Comparison of ENCODE assay signal across 14 cellular contexts in genomic region chr11:76785513-76785912, GRCh38. TPM values are rescaled to one million over a fixed set of nuclear protein-coding genes. Genes with fewer than 3 reads are reported as not detected.
DNase-seq lines count a peak whose midpoint lies in the region; ATAC-seq, FAIRE-seq and TF ChIP-seq lines count a peak whose summit lies in the region.
"Had no signal": no experiment of that assay in that cellular context is flagged by ENCODE, and none has a peak within 500 bp of the region (broad histone marks: within the 10 kb centered on the region; RNA-seq: fewer than 3 reads in every experiment).

No MANE protein-coding gene starts in this region.

- CTCF ChIA-PET in K562 (lab: Yijun Ruan, JAX; ENCODE audit: low intra/inter-chr PET ratio), result no interaction called here

- POLR2A ChIA-PET in K562 (lab: Yijun Ruan, JAX), result interaction anchor here (1.0 to 1.7 kb wide), 3 partner anchors 8 to 63 kb away, joined by 3 to 6 read pairs (median 3); no protein-coding TSS in a partner anchor

- no peak overlapping the region for H2AFZ ChIP-seq in K562 (ENCODE audit: low read depth, low read length)

- DNase-seq in activated naive CD8-positive, alpha-beta T cell treated with anti-CD3 and anti-CD28 coated beads, Interleukin-2, amount 50 U/mL, for 24 hours, result no peak
- no peak for DNase-seq in activated naive CD8-positive, alpha-beta T cell treated with anti-CD3 and anti-CD28 coated beads for 36 hours
- DNase-seq in K562 (ENCODE audit: extremely low read depth in 1 of 4, low spot score in 3 of 4) (no peak), tibial nerve (ENCODE audit: low spot score in 2 of 2) (no peak)
- DNase-seq in natural killer cell treated with Interleukin-12 subunit alpha and Interleukin-12 subunit beta and Interleukin-15 and Interleukin-18, amount 100 ng/mL, for 72 hours (ENCODE audit: low spot score), result no peak
- DNase-seq: activated CD8-positive, alpha-beta memory T cell treated with anti-CD3 and anti-CD28 coated beads, Interleukin-2, amount 50 U/mL, for 48 hours; mucosa of descending colon; MV-4-11; NCI-H774 had no signal

- H3K9me3 ChIP-seq in K562 (replicated peaks; ENCODE audit: control insufficient read depth, insufficient read depth, low read depth, low read length), result no peaks in the 10 kb centered on the region
- no peaks in the 10 kb centered on the region for H3K9me3 ChIP-seq in liver (ENCODE audit: control insufficient read depth in 4 of 4, low read length in 3 of 4)
- H3K9me3 ChIP-seq in tibial nerve, result no peaks in the 10 kb centered on the region
- H3K9me3 ChIP-seq: mucosa of descending colon had no signal

- H3K9me3 Mint-ChIP-seq in activated naive CD8-positive, alpha-beta T cell treated with anti-CD3 and anti-CD28 coated beads, Interleukin-2, amount 50 U/mL, for 24 hours, result no peaks in the 10 kb centered on the region
- H3K9me3 Mint-ChIP-seq in activated naive CD8-positive, alpha-beta T cell treated with anti-CD3 and anti-CD28 coated beads for 36 hours, result no peaks in the 10 kb centered on the region
- no peaks in the 10 kb centered on the region for H3K9me3 Mint-ChIP-seq in natural killer cell treated with Interleukin-12 subunit alpha and Interleukin-12 subunit beta and Interleukin-15 and Interleukin-18, amount 100 ng/mL, for 72 hours

- no peak for TF ChIP-seq EP300 in K562 (IDR thresholded peaks at IDR 0.05; ENCODE audit: low read length)
- no peak for TF ChIP-seq EP300 in tibial nerve (IDR thresholded peaks at IDR 0.05)

- H3K4me3 ChIP-seq in K562 (no peak overlapping the region), liver (ENCODE audit: low read depth in 1 of 3, low read length in 3 of 3) (peak overlapping the region; percentile 60 to 93 (median 86)), tibial nerve (peak overlapping the region; percentile 18 to 85 (median 64))
- H3K4me3 ChIP-seq: mucosa of descending colon had no signal

- peaks cover 7% of the 10 kb centered on the region for H3K9me1 ChIP-seq in K562 (ENCODE audit: control insufficient read depth, insufficient read depth, low read length)

- no peak for FAIRE-seq in K562 (lab: Jason Lieb, UNC)
- FAIRE-seq: frontal cortex had no signal

- H3K27ac ChIP-seq in K562 (ENCODE audit: extremely low read depth, low read depth, low read length) (no peak overlapping the region), liver (ENCODE audit: low read depth in 1 of 2, low read length in 2 of 2) (peak overlapping the region; percentile 2 to 92), tibial nerve (peak overlapping the region; percentile 90 to 96 (median 93))

- H3K4me1 ChIP-seq in K562 (replicated peaks in 1 of 2; ENCODE audit: control insufficient read depth in 2 of 2, insufficient read depth in 2 of 2, low read length in 2 of 2) (peaks cover 56 to 66% of the 10 kb centered on the region in 2 experiments), liver (ENCODE audit: control insufficient read depth in 4 of 4, insufficient read depth in 4 of 4, low read length in 3 of 4) (peaks cover 6 to 71% (median 45%) of the 10 kb centered on the region in 4 donors), tibial nerve (peaks cover 0 to 70% (median 35%) of the 10 kb centered on the region in 4 donors)

- peak overlapping the region; percentile 58 for H3K4me3 Mint-ChIP-seq in activated naive CD8-positive, alpha-beta T cell treated with anti-CD3 and anti-CD28 coated beads, Interleukin-2, amount 50 U/mL, for 24 hours
- H3K4me3 Mint-ChIP-seq in activated naive CD8-positive, alpha-beta T cell treated with anti-CD3 and anti-CD28 coated beads for 36 hours, result no peak overlapping the region
- no peak overlapping the region for H3K4me3 Mint-ChIP-seq in natural killer cell treated with Interleukin-12 subunit alpha and Interleukin-12 subunit beta and Interleukin-15 and Interleukin-18, amount 100 ng/mL, for 72 hours

- in situ Hi-C loops in K562 (cut with MboI), result no loop called here

- H3K27me3 Mint-ChIP-seq in activated naive CD8-positive, alpha-beta T cell treated with anti-CD3 and anti-CD28 coated beads, Interleukin-2, amount 50 U/mL, for 24 hours, result peaks cover 34% of the 10 kb centered on the region
- H3K27me3 Mint-ChIP-seq in activated naive CD8-positive, alpha-beta T cell treated with anti-CD3 and anti-CD28 coated beads for 36 hours, result peaks cover 31% of the 10 kb centered on the region
- peaks cover 30 to 41% of the 10 kb centered on the region in 2 donors for H3K27me3 Mint-ChIP-seq in natural killer cell treated with Interleukin-12 subunit alpha and Interleukin-12 subunit beta and Interleukin-15 and Interleukin-18, amount 100 ng/mL, for 72 hours

- no TSS peak for BruUV-seq in K562 (replicated peaks; lab: Mats Ljungman, UMichigan)

- intact Hi-C loops in K562 (cut with micrococcal nuclease), result no loop called here

- peaks cover 22% of the 10 kb centered on the region for H4K20me1 ChIP-seq in K562 (replicated peaks; ENCODE audit: control insufficient read depth, insufficient read depth, low read length)

- H3K36me3 Mint-ChIP-seq in activated naive CD8-positive, alpha-beta T cell treated with anti-CD3 and anti-CD28 coated beads, Interleukin-2, amount 50 U/mL, for 24 hours (ENCODE audit: low read depth), result no peaks in the 10 kb centered on the region
- no peaks in the 10 kb centered on the region for H3K36me3 Mint-ChIP-seq in activated naive CD8-positive, alpha-beta T cell treated with anti-CD3 and anti-CD28 coated beads for 36 hours
- no peaks in the 10 kb centered on the region for H3K36me3 Mint-ChIP-seq in natural killer cell treated with Interleukin-12 subunit alpha and Interleukin-12 subunit beta and Interleukin-15 and Interleukin-18, amount 100 ng/mL, for 72 hours

- peaks cover 16% of the 10 kb centered on the region for H3K4me1 Mint-ChIP-seq in activated naive CD8-positive, alpha-beta T cell treated with anti-CD3 and anti-CD28 coated beads, Interleukin-2, amount 50 U/mL, for 24 hours
- H3K4me1 Mint-ChIP-seq in activated naive CD8-positive, alpha-beta T cell treated with anti-CD3 and anti-CD28 coated beads for 36 hours, result peaks cover 20% of the 10 kb centered on the region
- H3K4me1 Mint-ChIP-seq in natural killer cell treated with Interleukin-12 subunit alpha and Interleukin-12 subunit beta and Interleukin-15 and Interleukin-18, amount 100 ng/mL, for 72 hours (ENCODE audit: low read depth in 2 of 2), result peaks cover 5 to 6% of the 10 kb centered on the region in 2 donors

- ATAC-seq in activated naive CD8-positive, alpha-beta T cell treated with anti-CD3 and anti-CD28 coated beads, Interleukin-2, amount 50 U/mL, for 24 hours, result no peak
- no peak for ATAC-seq in K562
- ATAC-seq in natural killer cell treated with Interleukin-12 subunit alpha and Interleukin-12 subunit beta and Interleukin-15 and Interleukin-18, amount 100 ng/mL, for 72 hours, result no peak
- ATAC-seq in HG03025 (IDR thresholded peaks at IDR 0.05; ENCODE audit: low FRiP score, unreplicated experiment), result no peak
- ATAC-seq in HG03457 (IDR thresholded peaks at IDR 0.05; ENCODE audit: unreplicated experiment), result no peak
- ATAC-seq: mucosa of descending colon had no signal

- no peak for TF ChIP-seq CTCF in K562 (IDR thresholded peaks at IDR 0.05 in 2 of 3, conservative IDR thresholded peaks at IDR 0.05 in 1 of 3; ENCODE audit: insufficient read depth in 2 of 3, low read depth in 1 of 3, low read length in 3 of 3)
- no peak for TF ChIP-seq CTCF in liver (IDR thresholded peaks at IDR 0.05; ENCODE audit: low read depth, low read length, missing input control)
- TF ChIP-seq CTCF in tibial nerve (IDR thresholded peaks at IDR 0.05), result no peak

- 71% methylated on average over 3 of the region's 6 CpGs for WGBS in K562 (ENCODE audit: insufficient coverage, low coverage, missing lambda C conversion rate)
- WGBS in liver, result 32% methylated on average over 6 of the region's 6 CpGs
- 50 to 59% methylated on average over 6 of the region's 6 CpGs for WGBS in tibial nerve, 2 donors

- peaks cover 72% of the 10 kb centered on the region for H3K79me2 ChIP-seq in K562 (ENCODE audit: control insufficient read depth, insufficient read depth, low read length)

- H3K36me3 ChIP-seq in K562 (ENCODE audit: control insufficient read depth, insufficient read depth, low read length) (peaks cover 22% of the 10 kb centered on the region; the same call in 2 of the 3 replicates), liver (ENCODE audit: control insufficient read depth in 4 of 4, insufficient read depth in 3 of 4, low read depth in 1 of 4, low read length in 3 of 4) (peaks cover 0 to 7% (median 1%) of the 10 kb centered on the region in 4 donors), tibial nerve (no peaks in the 10 kb centered on the region)
- H3K36me3 ChIP-seq: cardiac muscle cell had no signal

- H3K27me3 ChIP-seq in K562 (ENCODE audit: control insufficient read depth in 2 of 2, insufficient read depth in 2 of 2, low read length in 2 of 2) (no peaks in the 10 kb centered on the region), liver (ENCODE audit: control insufficient read depth in 4 of 4, insufficient read depth in 4 of 4, low read length in 3 of 4) (no peaks in the 10 kb centered on the region), tibial nerve (no peaks in the 10 kb centered on the region)
- H3K27me3 ChIP-seq: cardiac muscle cell had no signal

- H3K9ac ChIP-seq in K562 (ENCODE audit: insufficient read depth in 1 of 2, low read depth in 2 of 2, low read length in 2 of 2) (peak overlapping the region in 1 of 2 experiments; percentile 99; a peak in 1 of 4 replicates), liver (ENCODE audit: low read depth in 1 of 2, low read length in 2 of 2) (peak overlapping the region; percentile 47 to 94)

- H3K4me2 ChIP-seq in K562 (ENCODE audit: insufficient read depth, low read length), result peak overlapping the region; percentile 92

- no peak overlapping the region for H3K27ac Mint-ChIP-seq in activated naive CD8-positive, alpha-beta T cell treated with anti-CD3 and anti-CD28 coated beads, Interleukin-2, amount 50 U/mL, for 24 hours
- H3K27ac Mint-ChIP-seq in activated naive CD8-positive, alpha-beta T cell treated with anti-CD3 and anti-CD28 coated beads for 36 hours, result no peak overlapping the region
- no peak overlapping the region for H3K27ac Mint-ChIP-seq in natural killer cell treated with Interleukin-12 subunit alpha and Interleukin-12 subunit beta and Interleukin-15 and Interleukin-18, amount 100 ng/mL, for 72 hours

- TF ChIP-seq POLR2A in K562 (conservative IDR thresholded peaks at IDR 0.05) (no peak), tibial nerve (IDR thresholded peaks at IDR 0.05) (no peak)

- TF ChIP-seq RAD21 in K562 (CRISPR knock-in tag; conservative IDR thresholded peaks at IDR 0.05 in 1 of 2, IDR thresholded peaks at IDR 0.05 in 1 of 2) (no peak), liver (IDR thresholded peaks at IDR 0.05) (no peak)

RNA-seq across cellular contexts. Expression of gene TSKU, which starts 2.4 kb away (rescaled TPM):
- 1 to 10 TPM; 2.7 to 3.7 TPM for total RNA-seq in activated naive CD8-positive, alpha-beta T cell treated with anti-CD3 and anti-CD28 coated beads for 36 hours
- total RNA-seq in K562 (2011; cell fraction: chromatin; rRNA removed; ENCODE audit: low replicate concordance), result 11.1 and 28.4 TPM in 2 replicates
- total RNA-seq in K562 (2011; cell fraction: nucleolus; rRNA removed), result 25.8 and 29.7 TPM in 2 replicates
- 21.8 and 26.4 TPM in 2 replicates for total RNA-seq in K562 (2011; cell fraction: nucleoplasm; rRNA removed)
- 8.4 and 14.1 TPM in 2 replicates for total RNA-seq in K562 (2014; rRNA removed)
- total RNA-seq in K562 (2014; rRNA removed; fragmentation: Illumina TruSeq; extraction: Trizol), result 3.3 and 4.2 TPM in 2 replicates
- total RNA-seq in K562 (2015; rRNA removed; fragmentation: Illumina TruSeq; extraction: Trizol), result 6.6 and 6.8 TPM in 2 replicates
- total RNA-seq in K562 (2021), result 11.9 and 14.1 TPM in 2 replicates
- polyA plus RNA-seq in K562 (2011; rRNA removed), result 10.1 and 13.8 TPM in 2 replicates
- polyA plus RNA-seq in K562 (2011; cell fraction: cytosol; rRNA removed), result 13.9 and 37.3 TPM in 2 replicates
- 7.1 and 14.0 TPM in 2 replicates for polyA plus RNA-seq in K562 (2011; cell fraction: nucleus; rRNA removed)
- 11.1 and 12.1 TPM in 2 replicates for polyA plus RNA-seq in K562 (2012)
- 8.4 and 12.1 TPM in 2 replicates for polyA plus RNA-seq in K562 (2014; fragmentation: Illumina TruSeq; extraction: Trizol)
- 1 to 10 TPM in 1 of 2 experiments, under 1 TPM in 1; 0.60 to 1.0 TPM for polyA plus RNA-seq in K562 (2014; fragmentation: Nextera tagmentation; extraction: Ambion mirVana)
- polyA plus RNA-seq in K562 (2014; rRNA removed), result 9.1 and 12.3 TPM in 2 replicates
- 7.3 and 10.2 TPM in 2 replicates for polyA minus RNA-seq in K562 (2011; rRNA and poly(A)+ RNA removed)
- 11.4 and 12.7 TPM in 2 replicates for polyA minus RNA-seq in K562 (2011; cell fraction: cytosol; rRNA and poly(A)+ RNA removed)
- 12.3 and 13.4 TPM in 2 replicates for polyA minus RNA-seq in K562 (2011; cell fraction: nucleus; rRNA and poly(A)+ RNA removed)
- 10 to 100 TPM in 1 of 2 donors, 1 to 10 TPM in 1; 3.3 to 33.7 TPM for total RNA-seq in liver
- 100 to 1,000 TPM in 1 of 2 donors, 10 to 100 TPM in 1; 58.3 to 492 TPM for polyA plus RNA-seq in liver
- 100 to 1,000 TPM; 140 to 385 (median 202) TPM for total RNA-seq in tibial nerve
- total RNA-seq in natural killer cell treated with Interleukin-12 subunit alpha and Interleukin-12 subunit beta and Interleukin-15 and Interleukin-18, amount 100 ng/mL, for 72 hours, result not detected

Comparison
In these comparisons a context has a peak if more than half of its experiments do, and no peak if none do; other contexts are left out.
1. RNA of gene TSKU, which starts 2.4 kb away (total RNA-seq): 140 to 385 TPM in tibial nerve; 3.3 to 33.7 TPM in liver, 3.3 to 29.7 TPM in K562, 2.7 to 3.7 TPM in activated naive CD8-positive, alpha-beta T cell treated with anti-CD3 and anti-CD28 coated beads for 36 hours and not detected in natural killer cell treated with Interleukin-12 subunit alpha and Interleukin-12 subunit beta and Interleukin-15 and Interleukin-18, amount 100 ng/mL, for 72 hours; every median in the first group is over 4 times any median in the second.